ENCODE assay signal across 30 cellular contexts in the genomic region with DNA sequence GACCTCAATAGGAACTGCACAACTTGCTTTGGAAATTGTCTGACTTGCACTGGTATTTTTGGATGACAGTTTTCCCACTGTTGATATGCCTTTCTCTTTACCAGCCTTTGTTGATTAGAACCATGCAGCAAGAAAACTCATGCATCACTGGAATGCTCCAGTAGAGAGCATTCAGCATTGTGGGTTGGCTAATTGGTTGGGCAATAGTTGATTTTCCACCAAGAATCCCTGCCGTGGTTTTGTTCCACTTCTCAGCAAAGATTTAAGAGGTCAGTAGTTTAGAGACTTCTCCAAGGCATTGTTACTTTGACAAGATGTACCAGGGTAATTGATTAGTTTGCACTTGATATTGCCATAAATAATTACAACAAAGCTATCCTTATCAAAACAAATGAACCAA.
"Had no signal": no experiment of that assay in that cellular context is flagged by ENCODE, and none has a peak within 500 bp of the region (broad histone marks: within the 10 kb centered on the region; RNA-seq: fewer than 3 reads in every experiment).

No MANE protein-coding gene starts in this region.

- H3K4me3 ChIP-seq: pancreas, psoas muscle, skin epidermis, smooth muscle cell, spleen, suprapubic skin, testis, tibial artery, transverse colon, upper lobe of right lung had no signal

- H3K9me3 ChIP-seq: neutrophil, pancreas, psoas muscle, spleen, suprapubic skin, testis, tibial artery, transverse colon, upper lobe of right lung had no signal

- ATAC-seq: naive thymus-derived CD8-positive, alpha-beta T cell; natural killer cell treated with Interleukin-12 subunit alpha and Interleukin-12 subunit beta and Interleukin-15 and Interleukin-18, amount 100 ng/mL, for 72 hours; pancreas; right cardiac atrium; sciatic nerve; stimulated activated memory B cell treated with anti-CD40 and anti-IgM and Interleukin-4, amounts not matched to agents 10 μg/mL and 1 μg/mL and 100 μg/mL, for 72 hours; stimulated activated naive CD8-positive, alpha-beta T cell treated with anti-CD3 and anti-CD28 coated beads, Interleukin-15, amount 100 ng/mL, for 72 hours; stimulated activated naive CD8-positive, alpha-beta T cell treated with anti-CD3 and anti-CD28 coated beads, Interleukin-15, Interleukin-2, amounts not matched to agents 100 U/mL and 50 U/mL, for 24 hours; upper lobe of right lung had no signal

- H3K27me3 ChIP-seq: neutrophil, testis, tibial artery, upper lobe of right lung had no signal

- H3K4me3 Mint-ChIP-seq: naive B cell; naive thymus-derived CD8-positive, alpha-beta T cell; natural killer cell treated with Interleukin-12 subunit alpha and Interleukin-12 subunit beta and Interleukin-15 and Interleukin-18, amount 100 ng/mL, for 72 hours; nephron progenitor cell; neural crest cell; stimulated activated memory B cell treated with anti-CD40 and anti-IgM and Interleukin-4, amounts not matched to agents 10 μg/mL and 1 μg/mL and 100 μg/mL, for 72 hours; stimulated activated naive CD8-positive, alpha-beta T cell treated with anti-CD3 and anti-CD28 coated beads, Interleukin-15, amount 100 ng/mL, for 72 hours; type B pancreatic cell had no signal

- H3K9me3 Mint-ChIP-seq: naive B cell; naive thymus-derived CD8-positive, alpha-beta T cell; natural killer cell treated with Interleukin-12 subunit alpha and Interleukin-12 subunit beta and Interleukin-15 and Interleukin-18, amount 100 ng/mL, for 72 hours; nephron progenitor cell; neural crest cell; stimulated activated memory B cell treated with anti-CD40 and anti-IgM and Interleukin-4, amounts not matched to agents 10 μg/mL and 1 μg/mL and 100 μg/mL, for 72 hours; stimulated activated naive CD8-positive, alpha-beta T cell treated with anti-CD3 and anti-CD28 coated beads, Interleukin-15, amount 100 ng/mL, for 72 hours; type B pancreatic cell had no signal

- FAIRE-seq: pancreas had no signal

- H3K4me1 Mint-ChIP-seq: naive B cell; naive thymus-derived CD8-positive, alpha-beta T cell; nephron progenitor cell; neural crest cell; stimulated activated memory B cell treated with anti-CD40 and anti-IgM and Interleukin-4, amounts not matched to agents 10 μg/mL and 1 μg/mL and 100 μg/mL, for 72 hours; stimulated activated naive CD8-positive, alpha-beta T cell treated with anti-CD3 and anti-CD28 coated beads, Interleukin-15, amount 100 ng/mL, for 72 hours had no signal

- H3K36me3 ChIP-seq: neutrophil, pancreas, spleen, suprapubic skin, tibial artery, transverse colon, upper lobe of right lung had no signal

- H3K4me2 ChIP-seq: smooth muscle cell had no signal

- H3K27ac ChIP-seq: neutrophil, pancreas, psoas muscle, skin epidermis, spleen, suprapubic skin, testis, tibial artery, transverse colon, upper lobe of right lung had no signal

- H3K36me3 Mint-ChIP-seq: naive B cell; naive thymus-derived CD8-positive, alpha-beta T cell; natural killer cell treated with Interleukin-12 subunit alpha and Interleukin-12 subunit beta and Interleukin-15 and Interleukin-18, amount 100 ng/mL, for 72 hours; stimulated activated memory B cell treated with anti-CD40 and anti-IgM and Interleukin-4, amounts not matched to agents 10 μg/mL and 1 μg/mL and 100 μg/mL, for 72 hours; type B pancreatic cell had no signal

- H3K4me1 ChIP-seq: pancreas, psoas muscle, spleen, suprapubic skin, testis, tibial artery, transverse colon, upper lobe of right lung had no signal

- H3K27ac Mint-ChIP-seq: naive B cell; naive thymus-derived CD8-positive, alpha-beta T cell; natural killer cell treated with Interleukin-12 subunit alpha and Interleukin-12 subunit beta and Interleukin-15 and Interleukin-18, amount 100 ng/mL, for 72 hours; nephron progenitor cell; stimulated activated memory B cell treated with anti-CD40 and anti-IgM and Interleukin-4, amounts not matched to agents 10 μg/mL and 1 μg/mL and 100 μg/mL, for 72 hours; stimulated activated naive CD8-positive, alpha-beta T cell treated with anti-CD3 and anti-CD28 coated beads, Interleukin-15, amount 100 ng/mL, for 72 hours; type B pancreatic cell had no signal

- DNase-seq: naive B cell; naive thymus-derived CD8-positive, alpha-beta T cell; nephron progenitor cell; nucleus accumbens; pancreas; psoas muscle; right cardiac atrium; spleen; stimulated activated CD4-positive, alpha-beta T cell treated with anti-CD3 and anti-CD28 coated beads, Interleukin-12 subunit alpha, Interleukin-12 subunit beta, amount 100 ng/mL, for 4 hours; stimulated activated CD4-positive, alpha-beta T cell treated with anti-CD3 and anti-CD28 coated beads, Interleukin-1b, Interleukin-23, amount 100 ng/mL, for 48 hours; stimulated activated CD4-positive, alpha-beta T cell treated with anti-CD3 and anti-CD28 coated beads, Interleukin-4, amount 100 ng/mL, for 1 hour; stimulated activated CD4-positive, alpha-beta T cell treated with anti-CD3 and anti-CD28 coated beads, Interleukin-4, amount 100 ng/mL, for 4 hours; stimulated activated CD8-positive, alpha-beta memory T cell treated with anti-CD3 and anti-CD28 coated beads, Interleukin-4, amount 100 ng/mL, for 48 hours; stimulated activated naive CD4-positive, alpha-beta T cell; stimulated activated naive CD8-positive, alpha-beta T cell treated with anti-CD3 and anti-CD28 coated beads, Interleukin-15, amount 100 ng/mL, for 72 hours; stimulated activated naive CD8-positive, alpha-beta T cell treated with anti-CD3 and anti-CD28 coated beads, Interleukin-15, Interleukin-2, amounts not matched to agents 100 U/mL and 50 U/mL, for 24 hours; substantia nigra; testis; tibial artery; transverse colon; upper lobe of right lung had no signal
